Comparison of ENCODE assay signal across 1 cellular context in genomic region chr14:102557434-102558226, GRCh38.
TF ChIP-seq lines count a peak whose summit lies in the region.

No MANE protein-coding gene starts in this region.

TF ChIP-seq in H1, 55 proteins besides CTCF, POLR2A, EP300 and RAD21:
- TF ChIP-seq PHF8 (conservative IDR thresholded peaks at IDR 0.05; ENCODE audit: low read depth, low read length) (no peak), MAX (IDR thresholded peaks at IDR 0.05) (no peak), CHD2 (IDR thresholded peaks at IDR 0.05; ENCODE audit: low read length) (no peak), CEBPB (IDR thresholded peaks at IDR 0.05; ENCODE audit: low read depth, low read length) (no peak), SIRT6 (IDR thresholded peaks at IDR 0.05; ENCODE audit: low read length) (no peak), HDAC6 (IDR thresholded peaks at IDR 0.05; ENCODE audit: low read depth, low read length) (no peak), KDM4A (IDR thresholded peaks at IDR 0.05; ENCODE audit: low read depth, low read length, severe bottlenecking) (no peak), SP4 (IDR thresholded peaks at IDR 0.05; ENCODE audit: low read length) (no peak)
